21 cellular contexts compared by ENCODE assay signal in genomic region chr4:8286719-8287355, GRCh38. TPM values are rescaled to one million over a fixed set of nuclear protein-coding genes. Genes with fewer than 3 reads are reported as not detected.
"Had no signal": no experiment of that assay in that cellular context is flagged by ENCODE, and none has a peak within 500 bp of the region (broad histone marks: within the 10 kb centered on the region; RNA-seq: fewer than 3 reads in every experiment).

No MANE protein-coding gene starts in this region.

- H3K4me1 ChIP-seq: colonic mucosa, suprapubic skin, tibial artery had no signal

- H3K27ac ChIP-seq: colonic mucosa, epithelial cell of prostate, esophagus squamous epithelium, suprapubic skin, tibial artery had no signal

- H3K4me3 ChIP-seq: colonic mucosa, esophagus squamous epithelium, smooth muscle cell, suprapubic skin, tibial artery had no signal

- ATAC-seq: activated CD8-positive, alpha-beta memory T cell treated with anti-CD3 and anti-CD28 coated beads, Interleukin-2, amount 10 ng/mL, durations not matched to agents 7 days and 5 days; activated CD8-positive, alpha-beta T cell treated with anti-CD3 and anti-CD28 coated beads, Interleukin-2, amount 10 ng/mL, durations not matched to agents 7 days and 5 days; activated naive CD4-positive, alpha-beta T cell treated with anti-CD3 and anti-CD28 coated beads, Interleukin-2, amount 50 U/mL, for 72 hours; naive thymus-derived CD4-positive, alpha-beta T cell; sciatic nerve; T-cell had no signal

- H3K4me2 ChIP-seq: smooth muscle cell had no signal

- DNase-seq: activated B cell treated with CpG ODN at 0.5 μM for 24 hours; activated CD8-positive, alpha-beta memory T cell treated with anti-CD3 and anti-CD28 coated beads, Interleukin-2, amount 10 ng/mL, durations not matched to agents 7 days and 5 days; activated CD8-positive, alpha-beta T cell treated with anti-CD3 and anti-CD28 coated beads, Interleukin-2, amount 10 ng/mL, durations not matched to agents 7 days and 5 days; activated T-cell treated with anti-CD3 and anti-CD28 coated beads, Interleukin-2, amount 50 U/mL, for 48 hours; colonic mucosa; effector CD8-positive, alpha-beta T cell; esophagus squamous epithelium; foreskin melanocyte; naive thymus-derived CD4-positive, alpha-beta T cell; occipital lobe; stimulated activated CD4-positive, alpha-beta T cell treated with anti-CD3 and anti-CD28 coated beads, Interleukin-15, amount 100 ng/mL, for 24 hours; stimulated activated CD4-positive, alpha-beta T cell treated with anti-CD3 and anti-CD28 coated beads, Interleukin-2, amount 100 ng/mL, for 24 hours; stimulated activated naive CD4-positive, alpha-beta T cell; T-cell; tibial artery had no signal

- H3K27me3 ChIP-seq: colonic mucosa, esophagus squamous epithelium, suprapubic skin, tibial artery had no signal

- H3K36me3 ChIP-seq: colonic mucosa, esophagus squamous epithelium, suprapubic skin, tibial artery had no signal

- H3K9me3 ChIP-seq: colonic mucosa, esophagus squamous epithelium, suprapubic skin, tibial artery had no signal

RNA-seq across cellular contexts. Expression of gene HTRA3, which starts 17.3 kb away (rescaled TPM):
- total RNA-seq: activated B cell treated with CpG ODN at 0.5 μM for 24 hours; activated CD8-positive, alpha-beta memory T cell treated with anti-CD3 and anti-CD28 coated beads, Interleukin-2, amount 10 ng/mL, durations not matched to agents 7 days and 5 days; activated CD8-positive, alpha-beta T cell treated with anti-CD3 and anti-CD28 coated beads, Interleukin-2, amount 10 ng/mL, durations not matched to agents 7 days and 5 days; activated naive CD4-positive, alpha-beta T cell treated with anti-CD3 and anti-CD28 coated beads, Interleukin-2, amount 50 U/mL, for 72 hours; naive thymus-derived CD4-positive, alpha-beta T cell had no signal
- polyA plus RNA-seq: naive thymus-derived CD4-positive, alpha-beta T cell; neural cell had no signal
